In genomic region chr1:41560496-41560895, GRCh38 we compare ENCODE assay signal across 24 cellular contexts.
DNase-seq lines count a peak whose midpoint lies in the region; ATAC-seq, FAIRE-seq and TF ChIP-seq lines count a peak whose summit lies in the region.
"Had no signal": no experiment of that assay in that cellular context is flagged by ENCODE, and none has a peak within 500 bp of the region (broad histone marks: within the 10 kb centered on the region; RNA-seq: fewer than 3 reads in every experiment).

No MANE protein-coding gene starts in this region.

- peaks cover 59% of the 10 kb centered on the region for H3K36me3 Mint-ChIP-seq in activated CD8-positive, alpha-beta T cell treated with anti-CD3 and anti-CD28 coated beads for 36 hours (ENCODE audit: low read depth)

- no peaks in the 10 kb centered on the region for H3K79me2 ChIP-seq in HepG2 (ENCODE audit: insufficient read depth, low read length)

- H3K4ac ChIP-seq in neuronal stem cell (ENCODE audit: low read length), result no peak overlapping the region

- peak in 1 of 4 donors; percentile 26 for ATAC-seq in right lobe of liver
- no peak for ATAC-seq in HepG2
- no peak for ATAC-seq in activated CD8-positive, alpha-beta T cell treated with anti-CD3 and anti-CD28 coated beads for 36 hours
- ATAC-seq: CD8-positive, alpha-beta T cell had no signal

- H3K36me3 ChIP-seq in right lobe of liver, result no peaks in the 10 kb centered on the region
- H3K36me3 ChIP-seq in HepG2 (replicated peaks in 1 of 2; ENCODE audit: control insufficient read depth in 1 of 2, insufficient read depth in 2 of 2, low read length in 2 of 2), result no peaks in the 10 kb centered on the region
- H3K36me3 ChIP-seq in neuronal stem cell (replicated peaks in 1 of 2; ENCODE audit: control insufficient read depth in 2 of 2, insufficient read depth in 2 of 2, low read length in 2 of 2), result no peaks in the 10 kb centered on the region
- H3K36me3 ChIP-seq: HAP-1 had no signal

- DNase-seq in activated CD8-positive, alpha-beta memory T cell treated with anti-CD3 and anti-CD28 coated beads for 24 hours, result peak; percentile 54
- no peak for DNase-seq in activated CD8-positive, alpha-beta memory T cell treated with anti-CD3 and anti-CD28 coated beads, Interleukin-2, amount 50 U/mL, for 4 hours
- peak in 2 of 3 donors; percentile 42 to 44 for DNase-seq in right lobe of liver
- DNase-seq in HepG2 (ENCODE audit: low spot score), result no peak
- no peak for DNase-seq in neuronal stem cell (ENCODE audit: low spot score)
- peak; percentile 10 for DNase-seq in stimulated activated CD8-positive, alpha-beta memory T cell treated with anti-CD3 and anti-CD28 coated beads, Interleukin-4, amount 100 ng/mL, for 48 hours
- no peak for DNase-seq in frontal cortex (ENCODE audit: low spot score in 2 of 2)
- DNase-seq in activated CD8-positive, alpha-beta T cell treated with anti-CD3 and anti-CD28 coated beads for 36 hours, result no peak
- DNase-seq: Caco-2; CD4-positive, CD25-positive, alpha-beta regulatory T cell; CD8-positive, alpha-beta T cell; DMS153; DND-41; GOT3; HFFc6 had no signal

- peaks cover 0 to 8% (median 0%) of the 10 kb centered on the region in 4 donors for H3K4me1 ChIP-seq in right lobe of liver
- H3K4me1 ChIP-seq in HepG2 (ENCODE audit: insufficient read depth, low read length), result no peaks in the 10 kb centered on the region
- H3K4me1 ChIP-seq in neuronal stem cell (ENCODE audit: control insufficient read depth in 2 of 2, insufficient read depth in 1 of 2, low read depth in 1 of 2, low read length in 2 of 2), result no peaks in the 10 kb centered on the region
- H3K4me1 ChIP-seq: Caco-2, HAP-1 had no signal

- H3K79me1 ChIP-seq in neuronal stem cell (ENCODE audit: low read depth, low read length), result no peaks in the 10 kb centered on the region

- H3K27me3 Mint-ChIP-seq in activated CD8-positive, alpha-beta T cell treated with anti-CD3 and anti-CD28 coated beads for 36 hours, result no peaks in the 10 kb centered on the region
- H3K27me3 Mint-ChIP-seq: B cell; CD4-positive, CD25-positive, alpha-beta regulatory T cell had no signal

- no peak overlapping the region for H2BK15ac ChIP-seq in neuronal stem cell (ENCODE audit: low read length)

- no peak for TF ChIP-seq RAD21 in HepG2 (CRISPR knock-in tag; IDR thresholded peaks at IDR 0.05)

- no peak overlapping the region for H3K27ac ChIP-seq in right lobe of liver
- H3K27ac ChIP-seq in HepG2 (ENCODE audit: extremely low read length, insufficient read depth, low read length), result no peak overlapping the region
- no peak overlapping the region for H3K27ac ChIP-seq in neuronal stem cell (replicated peaks; ENCODE audit: low read length)
- H3K27ac ChIP-seq: 22Rv1, BLaER1, C4-2B had no signal

- no peak overlapping the region for H2AK5ac ChIP-seq in neuronal stem cell (ENCODE audit: low read depth, low read length)

- H4K91ac ChIP-seq in neuronal stem cell (ENCODE audit: low read depth, low read length, poor library complexity), result no peak overlapping the region

- H3K27ac Mint-ChIP-seq in activated CD8-positive, alpha-beta T cell treated with anti-CD3 and anti-CD28 coated beads for 36 hours, result no peak overlapping the region
- H3K27ac Mint-ChIP-seq: B cell; CD8-positive, alpha-beta T cell; HFFc6 had no signal

- no peaks in the 10 kb centered on the region for H3K9me3 ChIP-seq in right lobe of liver
- H3K9me3 ChIP-seq in HepG2 (ENCODE audit: low read length), result no peaks in the 10 kb centered on the region
- peaks cover 2 to 5% of the 10 kb centered on the region in 2 donors for H3K9me3 ChIP-seq in neuronal stem cell (replicated peaks in 1 of 2; ENCODE audit: control insufficient read depth in 2 of 2, insufficient read depth in 1 of 2, low read depth in 1 of 2, low read length in 2 of 2)
- H3K9me3 ChIP-seq: Caco-2, HAP-1 had no signal

- TF ChIP-seq EP300 in HepG2 (IDR thresholded peaks at IDR 0.05; ENCODE audit: low read depth in 2 of 2, low read length in 2 of 2) (no peak), HepG2 (CRISPR knock-in tag; IDR thresholded peaks at IDR 0.05; ENCODE audit: borderline replicate concordance) (no peak)

- peaks cover 6% of the 10 kb centered on the region for H3K4me1 Mint-ChIP-seq in activated CD8-positive, alpha-beta T cell treated with anti-CD3 and anti-CD28 coated beads for 36 hours (ENCODE audit: low read depth)

- H3K27me3 ChIP-seq in right lobe of liver (no peaks in the 10 kb centered on the region), HepG2 (ENCODE audit: control insufficient read depth in 1 of 2, insufficient read depth in 2 of 2, low read length in 2 of 2) (peaks cover 0 to 2% of the 10 kb centered on the region in 2 experiments; a peak in 1 of 5 replicates), neuronal stem cell (ENCODE audit: control insufficient read depth in 3 of 3, insufficient read depth in 3 of 3, low read depth in 1 of 3, low read length in 3 of 3) (peaks cover 0 to 4% (median 1%) of the 10 kb centered on the region in 3 experiments)
- H3K27me3 ChIP-seq: BLaER1 had no signal

- H3K4me2 ChIP-seq in HepG2 (ENCODE audit: low read depth, low read length), result no peak overlapping the region
- no peak overlapping the region for H3K4me2 ChIP-seq in neuronal stem cell (ENCODE audit: insufficient read depth, low read length, poor library complexity, severe bottlenecking)
- H3K4me2 ChIP-seq: BLaER1 had no signal

- TF ChIP-seq POLR2A in right lobe of liver (IDR thresholded peaks at IDR 0.05) (no peak), HepG2 (IDR thresholded peaks at IDR 0.05; ENCODE audit: insufficient read depth in 1 of 2, low read depth in 2 of 2, low read length in 2 of 2) (no peak)

- no peak overlapping the region for H3K4me3 Mint-ChIP-seq in activated CD8-positive, alpha-beta T cell treated with anti-CD3 and anti-CD28 coated beads for 36 hours
- H3K4me3 Mint-ChIP-seq: B cell; CD4-positive, CD25-positive, alpha-beta regulatory T cell; CD8-positive, alpha-beta T cell; HFFc6 had no signal

- TF ChIP-seq CTCF in right lobe of liver (IDR thresholded peaks at IDR 0.05), result no peak
- TF ChIP-seq CTCF in HepG2 (CRISPR knock-in tag; IDR thresholded peaks at IDR 0.05), result no peak
- no peak for TF ChIP-seq CTCF in activated CD8-positive, alpha-beta T cell treated with anti-CD3 and anti-CD28 coated beads for 36 hours (IDR thresholded peaks at IDR 0.05)

- CTCF ChIA-PET in HepG2 (lab: Yijun Ruan, JAX; ENCODE audit: low intra/inter-chr PET ratio, low total read pairs), result no interaction called here
- CTCF ChIA-PET in activated CD8-positive, alpha-beta T cell treated with anti-CD3 and anti-CD28 coated beads for 36 hours (lab: Charles Lee), result interaction anchor here (1.1 to 1.2 kb wide), 2 partner anchors 14 to 45 kb away, joined by 4 to 5 read pairs; no protein-coding TSS in a partner anchor

- H3K4me3 ChIP-seq in right lobe of liver, result no peak overlapping the region
- H3K4me3 ChIP-seq in HepG2 (replicated peaks in 1 of 3; ENCODE audit: insufficient read depth in 1 of 3, low read depth in 2 of 3, low read length in 3 of 3), result no peak overlapping the region
- H3K4me3 ChIP-seq in neuronal stem cell (ENCODE audit: low read length in 2 of 2), result no peak overlapping the region
- H3K4me3 ChIP-seq: BLaER1, HAP-1 had no signal

- H3K18ac ChIP-seq in neuronal stem cell (ENCODE audit: low read length), result peak overlapping the region; percentile 54

- H3K14ac ChIP-seq in neuronal stem cell (ENCODE audit: low read length), result no peak overlapping the region

- H3K23ac ChIP-seq in neuronal stem cell (ENCODE audit: low read depth, low read length, poor library complexity), result no peak overlapping the region

- no peaks in the 10 kb centered on the region for H4K20me1 ChIP-seq in HepG2 (ENCODE audit: insufficient read depth, low read length)
- H4K20me1 ChIP-seq: BLaER1 had no signal

- H2BK12ac ChIP-seq in neuronal stem cell (ENCODE audit: low read length), result no peak overlapping the region

- 100% methylated on average over 1 of the region's 5 CpGs for WGBS in right lobe of liver (ENCODE audit: insufficient coverage, low coverage, low lambda C conversion rate, missing lambda C conversion rate)
- no CpG with 5 or more reads among the region's 5 CpGs for WGBS in HepG2 (ENCODE audit: low lambda C conversion rate)
- no CpG with 5 or more reads among the region's 5 CpGs for WGBS in neuronal stem cell (ENCODE audit: extremely low coverage in 2 of 2, insufficient read length in 2 of 2, insufficient replicate concordance in 1 of 2), 2 donors

- no peak overlapping the region for H3K9ac ChIP-seq in HepG2 (ENCODE audit: insufficient read depth, low read depth, low read length)
- no peak overlapping the region for H3K9ac ChIP-seq in neuronal stem cell (ENCODE audit: low read depth, low read length, poor library complexity)
- H3K9ac ChIP-seq: BLaER1 had no signal

- H2BK120ac ChIP-seq in neuronal stem cell (ENCODE audit: low read depth, low read length), result no peak overlapping the region

- no peak overlapping the region for H2BK5ac ChIP-seq in neuronal stem cell (ENCODE audit: low read length)

- intact Hi-C loops in right lobe of liver (cut with DNase I) (no loop called here), HepG2 (cut with micrococcal nuclease; ENCODE audit: unreplicated experiment) (no loop called here)
- intact Hi-C loops in activated CD8-positive, alpha-beta T cell treated with anti-CD3 and anti-CD28 coated beads for 36 hours (cut with micrococcal nuclease), result no loop called here

- peaks cover 4% of the 10 kb centered on the region for H3K9me3 Mint-ChIP-seq in activated CD8-positive, alpha-beta T cell treated with anti-CD3 and anti-CD28 coated beads for 36 hours
- H3K9me3 Mint-ChIP-seq: CD8-positive, alpha-beta T cell; HFFc6 had no signal

- no TSS peak for BruUV-seq in HepG2 (replicated peaks; lab: Mats Ljungman, UMichigan)

- no peak overlapping the region for H4K8ac ChIP-seq in neuronal stem cell (ENCODE audit: low read depth, low read length)

- H2AFZ ChIP-seq in HepG2 (ENCODE audit: low read length), result no peak overlapping the region
- H2AFZ ChIP-seq in neuronal stem cell (ENCODE audit: low read length), result no peak overlapping the region

- FAIRE-seq in HepG2 (lab: Jason Lieb, UNC) (no peak), frontal cortex (lab: Jason Lieb, UNC) (no peak)
- FAIRE-seq: A204.1, G401.6, GM12892, H54 had no signal

- POLR2A ChIA-PET in HepG2 (lab: Yijun Ruan, JAX), result no interaction called here
- POLR2A ChIA-PET in activated CD8-positive, alpha-beta T cell treated with anti-CD3 and anti-CD28 coated beads for 36 hours (lab: Charles Lee), result no interaction called here

- in situ Hi-C loops in HepG2 (cut with HindIII; ENCODE audit: extremely low pct_ligation_motif_present, low pct_unique_long_range_greater_than_20kb), result no loop called here

TF ChIP-seq in HepG2, 621 proteins besides CTCF, POLR2A, EP300 and RAD21:
- TF ChIP-seq ZNF7 (CRISPR knock-in tag; IDR thresholded peaks at IDR 0.05), result no peak
- no peak for TF ChIP-seq ZFAT (CRISPR knock-in tag; conservative IDR thresholded peaks at IDR 0.05)
- no peak for TF ChIP-seq NR2F2 (IDR thresholded peaks at IDR 0.05; ENCODE audit: borderline replicate concordance, low read depth)
- TF ChIP-seq MXD3 (CRISPR knock-in tag; IDR thresholded peaks at IDR 0.05), result no peak
- TF ChIP-seq MATR3 (CRISPR knock-in tag; IDR thresholded peaks at IDR 0.05), result no peak
- TF ChIP-seq ZNF333 (CRISPR knock-in tag; IDR thresholded peaks at IDR 0.05; ENCODE audit: borderline replicate concordance), result no peak

Comparison
In these comparisons a context has a peak if more than half of its experiments do, and no peak if none do; other contexts are left out.
1. DNase-seq: peak in activated CD8-positive, alpha-beta memory T cell treated with anti-CD3 and anti-CD28 coated beads for 24 hours (single experiment), right lobe of liver (2 of 3) and stimulated activated CD8-positive, alpha-beta memory T cell treated with anti-CD3 and anti-CD28 coated beads, Interleukin-4, amount 100 ng/mL, for 48 hours (single experiment); none in activated CD8-positive, alpha-beta memory T cell treated with anti-CD3 and anti-CD28 coated beads, Interleukin-2, amount 50 U/mL, for 4 hours (single experiment), HepG2 (single experiment), neuronal stem cell (single experiment), frontal cortex (0 of 2) and activated CD8-positive, alpha-beta T cell treated with anti-CD3 and anti-CD28 coated beads for 36 hours (single experiment).